In the genomic region with DNA sequence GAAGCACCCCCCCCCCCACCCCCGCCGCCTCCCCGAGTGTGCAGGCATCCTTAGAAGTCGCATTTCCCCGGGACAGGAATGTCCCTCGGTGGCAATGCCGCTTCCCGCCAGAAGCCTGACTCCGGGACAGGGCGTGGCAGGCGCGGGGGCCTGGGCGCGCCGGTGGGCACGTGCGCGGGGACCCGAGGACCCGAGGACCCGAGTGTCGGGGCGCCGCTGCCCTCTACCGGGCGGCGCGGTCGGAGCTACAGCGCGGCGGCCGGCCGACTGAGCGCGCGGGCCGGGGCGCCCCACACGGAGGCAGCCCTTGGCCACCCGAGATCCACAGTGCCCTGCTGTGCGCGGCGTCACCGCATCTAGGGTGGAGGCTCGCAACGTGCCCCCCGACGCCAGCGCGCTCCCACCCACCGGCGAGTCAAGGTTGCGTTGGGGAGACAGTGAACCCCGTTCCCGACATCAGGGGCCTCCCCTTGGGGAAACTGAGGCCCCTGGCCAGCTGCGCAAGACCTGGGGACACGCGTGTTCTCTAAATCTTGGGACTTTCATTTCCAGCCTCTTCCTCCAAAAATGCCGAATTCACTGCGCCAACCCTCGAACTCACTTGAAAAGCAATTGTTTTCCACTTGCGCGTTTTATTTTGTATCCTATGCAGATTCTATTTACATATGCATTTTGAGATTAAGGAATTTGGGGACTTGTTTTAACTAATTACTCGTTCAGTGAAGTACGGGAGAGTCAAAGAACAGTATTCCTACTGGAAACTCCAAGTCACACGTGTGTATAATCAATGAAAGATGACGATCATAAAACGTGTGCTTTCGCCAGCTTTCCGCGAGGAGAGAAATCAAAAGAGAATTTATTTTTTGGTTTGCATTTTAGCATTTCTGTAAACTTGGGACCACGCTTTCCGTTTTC, we compare ENCODE assay signal across 8 cellular contexts. TPM values are rescaled to one million over a fixed set of nuclear protein-coding genes. Genes with fewer than 3 reads are reported as not detected.
A peak's percentile ranks its signal among the peaks of the same experiment; 100 is the strongest.
DNase-seq lines count a peak whose midpoint lies in the region; ATAC-seq and TF ChIP-seq lines count a peak whose summit lies in the region.

No MANE protein-coding gene starts in this region.

- peak overlapping the region; percentile 77 for H3K4me3 ChIP-seq in BJ (ENCODE audit: low read depth, low read length)
- H3K4me3 ChIP-seq in lower lobe of right lung: peak overlapping the region; percentile 83

- DNase-seq in BJ (ENCODE audit: low read depth) (no peak), NCI-H2196 treated with DMSO at 0.1 percent for 48 hours (lab: John Stamatoyannopoulos, UW; ENCODE audit: unreplicated experiment) (peak; percentile 37), lower lobe of right lung (peak; percentile 82)
- DNase-seq in activated CD4-positive, alpha-beta T cell treated with anti-CD3 and anti-CD28 coated beads, Interleukin-2, amount 50 U/mL, for 4 hours: peak; percentile 18 to 22
- peak; percentile 37 for DNase-seq in effector CD8-positive, alpha-beta T cell (lab: John Stamatoyannopoulos, UW)
- DNase-seq in stimulated activated CD4-positive, alpha-beta T cell treated with anti-CD3 and anti-CD28 coated beads, TNF-alpha, amount 100 ng/mL, for 4 hours (ENCODE audit: low read depth in 3 of 3): peak in 2 of 3 experiments; percentile 32 to 43

- no peaks in the 10 kb centered on the region for H3K27me3 ChIP-seq in BJ (ENCODE audit: control insufficient read depth, insufficient read depth, low read length)
- no peaks in the 10 kb centered on the region for H3K27me3 ChIP-seq in lower lobe of right lung (ENCODE audit: low read depth)

- ATAC-seq in GM21367 (IDR thresholded peaks at IDR 0.05; ENCODE audit: unreplicated experiment) (peak; percentile 39), lower lobe of right lung (peak; percentile 86 to 89), HG02840 (IDR thresholded peaks at IDR 0.05; ENCODE audit: low FRiP score, unreplicated experiment) (no peak)

- TF ChIP-seq CTCF in BJ (IDR thresholded peaks at IDR 0.05; ENCODE audit: insufficient read depth, low read depth, low read length) (no peak; the same call in 1 of the 2 replicates), lower lobe of right lung (IDR thresholded peaks at IDR 0.05) (peak; percentile 54)

- intact Hi-C loops in lower lobe of right lung (cut with DNase I): no loop called here

- H3K36me3 ChIP-seq in BJ (ENCODE audit: control insufficient read depth, insufficient read depth, low read length) (no peaks in the 10 kb centered on the region), lower lobe of right lung (no peaks in the 10 kb centered on the region)

- H3K27ac ChIP-seq in lower lobe of right lung: peak overlapping the region; percentile 53

- POLR2A ChIA-PET in BJ (lab: Charles Lee): interaction anchor here (0.6 kb wide), 1 partner anchor 89 kb away, joined by 6 read pairs; no protein-coding TSS in a partner anchor

- peaks cover 22% of the 10 kb centered on the region for H3K4me1 ChIP-seq in lower lobe of right lung

- no peaks in the 10 kb centered on the region for H3K9me3 ChIP-seq in lower lobe of right lung

- CTCF ChIA-PET in BJ (lab: Yijun Ruan, JAX): interaction anchor here (0.6 to 1.6 kb wide), 15 partner anchors 16 to 420 kb away, joined by 3 to 9 read pairs (median 3); no protein-coding TSS in a partner anchor

RNA-seq across cellular contexts. Expression of gene CUX1, which starts 3.1 kb away (rescaled TPM):
- 23.9 and 36.5 TPM in 2 replicates for polyA plus RNA-seq in BJ (2011; rRNA removed)
- polyA minus RNA-seq in BJ (2011; rRNA and poly(A)+ RNA removed): 17.8 and 23.1 TPM in 2 replicates
- total RNA-seq in lower lobe of right lung: 118 TPM
